ENCODE assay signal across 27 cellular contexts in the genomic region with DNA sequence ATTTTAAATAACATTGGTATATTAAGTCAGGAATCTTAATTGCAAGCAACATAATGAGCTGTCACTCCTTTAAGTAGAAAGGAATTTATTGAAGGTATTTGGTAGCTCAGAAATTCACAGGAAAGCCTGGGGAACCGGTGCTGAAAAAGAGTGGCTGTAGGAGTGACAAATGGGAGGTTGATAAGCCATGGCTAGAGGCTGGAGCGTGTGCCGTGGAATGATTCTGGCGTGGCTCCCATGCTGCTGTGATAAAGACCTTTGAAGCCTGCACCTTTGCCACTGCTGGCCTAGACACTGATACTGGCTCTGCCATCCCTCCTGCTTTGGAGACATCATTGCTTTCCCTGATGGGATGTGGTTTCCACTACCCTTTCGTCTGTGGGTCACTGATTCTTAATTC.
DNase-seq lines count a peak whose midpoint lies in the region; ATAC-seq, FAIRE-seq and TF ChIP-seq lines count a peak whose summit lies in the region.
"Had no signal": no experiment of that assay in that cellular context is flagged by ENCODE, and none has a peak within 500 bp of the region (broad histone marks: within the 10 kb centered on the region; RNA-seq: fewer than 3 reads in every experiment).

No MANE protein-coding gene starts in this region.

- 90% methylated on average over 5 of the region's 5 CpGs; no CpG with 5 or more reads in 1 of the 2 experiments for WGBS in H1 (ENCODE audit: extremely low coverage in 1 of 2, insufficient coverage in 1 of 2, insufficient read length in 1 of 2, insufficient replicate concordance in 2 of 2, low coverage in 1 of 2, low lambda C conversion rate in 2 of 2, missing lambda C conversion rate in 1 of 2), 2 experiments
- WGBS in trophoblast cell (ENCODE audit: extremely low coverage, insufficient coverage, insufficient read length) = no CpG with 5 or more reads among the region's 5 CpGs

- TF ChIP-seq POLR2A in H1 (IDR thresholded peaks at IDR 0.05; ENCODE audit: control extremely low read depth in 1 of 2, low read depth in 2 of 2, low read length in 2 of 2) = no peak

- H4K20me1 ChIP-seq in H1 (replicated peaks in 1 of 2; ENCODE audit: control insufficient read depth in 1 of 2, insufficient read depth in 2 of 2, low read length in 2 of 2) = no peaks in the 10 kb centered on the region
- H4K20me1 ChIP-seq: BLaER1 treated with 17β-estradiol and CSF1 and Interleukin-3, amounts not matched to agents 10 nM and 100 nM had no signal

- H3K27ac ChIP-seq in H1 (ENCODE audit: low read depth, low read length) (no peak overlapping the region), trophoblast cell (ENCODE audit: low read depth, low read length) (no peak overlapping the region)
- H3K27ac ChIP-seq: 22Rv1; BLaER1 treated with 17β-estradiol and CSF1 and Interleukin-3, amounts not matched to agents 10 nM and 100 nM; HL-60; KMS-11; RWPE1 had no signal

- H2BK5ac ChIP-seq in H1 (ENCODE audit: low read depth, low read length) = no peak overlapping the region
- no peak overlapping the region for H2BK5ac ChIP-seq in trophoblast cell (ENCODE audit: low read depth, low read length, poor library complexity)

- H3K14ac ChIP-seq in H1 (ENCODE audit: insufficient read length) (no peak overlapping the region), trophoblast cell (ENCODE audit: low read length) (no peak overlapping the region)

- H4K12ac ChIP-seq in trophoblast cell (ENCODE audit: low read depth, low read length) = no peak overlapping the region

- H3K4ac ChIP-seq in H1 (replicated peaks; ENCODE audit: insufficient read length, low read depth, low read length) (no peak overlapping the region), trophoblast cell (ENCODE audit: low read depth, low read length) (no peak overlapping the region)

- FAIRE-seq in H1 (lab: Jason Lieb, UNC) = no peak
- FAIRE-seq: GM12878 had no signal

- H3K27me3 ChIP-seq in H1 (replicated peaks in 1 of 4; ENCODE audit: control insufficient read depth in 3 of 4, extremely low read depth in 1 of 4, insufficient read depth in 3 of 4, low read length in 3 of 4) (no peaks in the 10 kb centered on the region), trophoblast cell (ENCODE audit: insufficient read depth, low read length) (no peaks in the 10 kb centered on the region)
- H3K27me3 ChIP-seq: BLaER1 treated with 17β-estradiol and CSF1 and Interleukin-3, amounts not matched to agents 10 nM and 100 nM had no signal

- no peak overlapping the region for H3K9ac ChIP-seq in H1 (replicated peaks in 1 of 4; ENCODE audit: extremely low read depth in 1 of 4, low read depth in 3 of 4, low read length in 3 of 4)
- H3K9ac ChIP-seq in trophoblast cell (ENCODE audit: low read length) = no peak overlapping the region
- H3K9ac ChIP-seq: BLaER1 treated with 17β-estradiol and CSF1 and Interleukin-3, amounts not matched to agents 10 nM and 100 nM; KMS-11 had no signal

- H2AFZ ChIP-seq in H1 (ENCODE audit: low read length) (no peak overlapping the region), trophoblast cell (ENCODE audit: insufficient read depth, low read length, poor library complexity) (no peak overlapping the region)

- CTCF ChIA-PET in H1 (lab: Charles Lee; ENCODE audit: partially characterized antibody) = interaction anchor here (0.9 to 1.1 kb wide), 3 partner anchors 12 to 49 kb away, joined by 3 to 5 read pairs (median 3); no protein-coding TSS in a partner anchor

- peak overlapping the region; percentile 26; the same call in 1 of the 2 replicates for H2BK20ac ChIP-seq in H1 (ENCODE audit: low read length)

- no peak for TF ChIP-seq RAD21 in H1 (IDR thresholded peaks at IDR 0.05 in 1 of 2, conservative IDR thresholded peaks at IDR 0.05 in 1 of 2; ENCODE audit: low read depth in 2 of 2, low read length in 2 of 2)

- H3K23ac ChIP-seq in H1 (ENCODE audit: insufficient read length) = no peak overlapping the region
- H3K23ac ChIP-seq in trophoblast cell (ENCODE audit: low read length) = no peak overlapping the region

- H3K36me3 ChIP-seq in H1 (ENCODE audit: control insufficient read depth in 2 of 4, insufficient read depth in 4 of 4, low read length in 3 of 4) = no peaks in the 10 kb centered on the region
- no peaks in the 10 kb centered on the region for H3K36me3 ChIP-seq in trophoblast cell (ENCODE audit: control insufficient read depth in 1 of 2, insufficient read depth in 2 of 2, low read length in 2 of 2)

- peaks cover 2% of the 10 kb centered on the region; the same call in 1 of the 2 replicates for H3K23me2 ChIP-seq in H1 (ENCODE audit: low read depth, low read length)

- H4K8ac ChIP-seq in H1 (ENCODE audit: extremely low read depth, insufficient read depth, low read length) = no peak overlapping the region
- H4K8ac ChIP-seq in trophoblast cell (ENCODE audit: low read depth, low read length) = no peak overlapping the region

- no peak for DNase-seq in Right ventricle myocardium inferior (ENCODE audit: missing footprints)
- no peak for DNase-seq in cardiac septum (ENCODE audit: low spot score)
- DNase-seq in H1 (ENCODE audit: low read depth in 1 of 2, low spot score in 2 of 2) = no peak
- peak; percentile 37 for DNase-seq in left kidney (ENCODE audit: low read depth, low spot score)
- DNase-seq in trophoblast cell = peak in 1 of 2 donors; percentile 44
- no peak for DNase-seq in natural killer cell
- no peak for DNase-seq in activated CD4-positive, alpha-beta T cell treated with anti-CD3 and anti-CD28 coated beads, Interleukin-2, amount 50 U/mL, for 48 hours
- no peak for DNase-seq in NCI-H2227 (lab: John Stamatoyannopoulos, UW; ENCODE audit: unreplicated experiment)
- DNase-seq: ACHN; Calu3; CD4-positive, alpha-beta memory T cell; DMS153; H7; HFFc6; NCI-H1092 treated with DMSO at 0.1 percent for 48 hours; NCI-H1436 treated with DMSO at 0.1 percent for 48 hours; NCI-H1930; NCI-H2227 treated with DMSO at 0.1 percent for 48 hours; NCI-H524; NCI-H774; NK-92 treated with Interleukin-12 subunit alpha and Interleukin-12 subunit beta, amount 100 ng/mL, for 24 hours had no signal

- intact Hi-C loops in Right ventricle myocardium inferior (cut with DNase I) (no loop called here), cardiac septum (cut with DNase I) (no loop called here), natural killer cell (cut with micrococcal nuclease) (no loop called here)

- TF ChIP-seq EP300 in H1 (IDR thresholded peaks at IDR 0.05; ENCODE audit: borderline replicate concordance in 1 of 2, low read depth in 2 of 2, low read length in 2 of 2) = no peak

- no peak overlapping the region for H3K56ac ChIP-seq in H1 (replicated peaks; ENCODE audit: insufficient read length, low read depth, low read length)

- POLR2A ChIA-PET in H1 (lab: Charles Lee; ENCODE audit: partially characterized antibody) = interaction anchor here (0.5 to 0.9 kb wide), 2 partner anchors 61 to 368 kb away, joined by 3 read pairs; no protein-coding TSS in a partner anchor

- peaks cover 2 to 3% of the 10 kb centered on the region in 2 donors for H3K9me3 Mint-ChIP-seq in natural killer cell

- H3K4me1 Mint-ChIP-seq in natural killer cell = no peaks in the 10 kb centered on the region
- H3K4me1 Mint-ChIP-seq: CD4-positive, alpha-beta memory T cell had no signal

- H3K4me2 ChIP-seq in H1 (ENCODE audit: insufficient read depth in 1 of 2, low read depth in 2 of 2, low read length in 2 of 2) = no peak overlapping the region
- no peak overlapping the region for H3K4me2 ChIP-seq in trophoblast cell (ENCODE audit: low read length)
- H3K4me2 ChIP-seq: BLaER1 treated with 17β-estradiol and CSF1 and Interleukin-3, amounts not matched to agents 10 nM and 100 nM; KMS-11 had no signal

- H3K4me3 Mint-ChIP-seq in natural killer cell = no peak overlapping the region
- H3K4me3 Mint-ChIP-seq: CD4-positive, alpha-beta memory T cell; HFFc6 had no signal

- H4K91ac ChIP-seq in H1 (replicated peaks; ENCODE audit: insufficient read length, low read length) (no peak overlapping the region), trophoblast cell (ENCODE audit: low read depth, low read length) (no peak overlapping the region)

- H2AK5ac ChIP-seq in H1 (ENCODE audit: low read depth, low read length) (no peak overlapping the region), trophoblast cell (ENCODE audit: low read length) (peak overlapping the region; percentile 30)

- H3K18ac ChIP-seq in H1 (ENCODE audit: extremely low read depth, low read length) = no peak overlapping the region
- no peak overlapping the region for H3K18ac ChIP-seq in trophoblast cell (ENCODE audit: low read length)

- peak overlapping the region; percentile 38; the same call in 1 of the 2 replicates for H2BK15ac ChIP-seq in H1 (ENCODE audit: low read length)

- no peaks in the 10 kb centered on the region for H3K79me2 ChIP-seq in H1 (ENCODE audit: control insufficient read depth in 1 of 2, insufficient read depth in 2 of 2, low read length in 2 of 2)
- H3K79me2 ChIP-seq in trophoblast cell (ENCODE audit: control insufficient read depth, insufficient read depth, low read length, poor library complexity) = no peaks in the 10 kb centered on the region

- H3K27me3 Mint-ChIP-seq in natural killer cell (ENCODE audit: low read depth in 2 of 2) = peaks cover 0 to 5% of the 10 kb centered on the region in 2 donors
- H3K27me3 Mint-ChIP-seq: CD4-positive, alpha-beta memory T cell had no signal

- TF ChIP-seq CTCF in H1 (IDR thresholded peaks at IDR 0.05; ENCODE audit: control extremely low read depth in 1 of 3, insufficient read depth in 1 of 3, low read depth in 1 of 3, low read length in 3 of 3) (no peak), natural killer cell (IDR thresholded peaks at IDR 0.05) (no peak)

- H3K4me3 ChIP-seq in H1 (ENCODE audit: extremely low read depth in 1 of 4, insufficient read depth in 2 of 4, low read depth in 3 of 4, low read length in 4 of 4) (no peak overlapping the region), trophoblast cell (ENCODE audit: low read depth, low read length) (no peak overlapping the region)
- H3K4me3 ChIP-seq: BLaER1 treated with 17β-estradiol and CSF1 and Interleukin-3, amounts not matched to agents 10 nM and 100 nM; GM12878 had no signal

- H3K9me3 ChIP-seq in H1 (ENCODE audit: insufficient read depth in 2 of 2, low read depth in 1 of 2, low read length in 1 of 2) (peaks cover 0 to 4% of the 10 kb centered on the region in 2 experiments; a peak in 1 of 4 replicates), trophoblast cell (ENCODE audit: insufficient read depth, low read depth, low read length) (no peaks in the 10 kb centered on the region)

- H3K79me1 ChIP-seq in H1 (ENCODE audit: low read depth, low read length) = no peaks in the 10 kb centered on the region
- H3K79me1 ChIP-seq in trophoblast cell (ENCODE audit: low read length) = no peaks in the 10 kb centered on the region

- H3K27ac Mint-ChIP-seq in natural killer cell = no peak overlapping the region
- H3K27ac Mint-ChIP-seq: CD4-positive, alpha-beta memory T cell; HFFc6 had no signal

- peak; percentile 71 for ATAC-seq in Right ventricle myocardium inferior
- ATAC-seq in natural killer cell = no peak
- ATAC-seq: GM12878 had no signal

- H2BK12ac ChIP-seq in H1 (ENCODE audit: low read depth, low read length) (peak overlapping the region; percentile 64; the same call in 1 of the 2 replicates), trophoblast cell (ENCODE audit: low read length) (no peak overlapping the region)

- H2BK120ac ChIP-seq in H1 (replicated peaks; ENCODE audit: low read depth, low read length) = no peak overlapping the region
- H2BK120ac ChIP-seq in trophoblast cell (ENCODE audit: insufficient read depth, low read length, poor library complexity) = no peak overlapping the region

- H3K4me1 ChIP-seq in H1 (replicated peaks in 1 of 4; ENCODE audit: control insufficient read depth in 3 of 4, insufficient read depth in 4 of 4, low read length in 3 of 4) (0 out of 7 replicates have a peak, but pooled peaks cover 0 to 4% (median 0%) of the 10 kb centered on the region in 4 experiments), trophoblast cell (ENCODE audit: control insufficient read depth in 1 of 2, insufficient read depth in 2 of 2, low read length in 2 of 2) (peaks cover 5% of the 10 kb centered on the region in 2 experiments)

- H4K5ac ChIP-seq in H1 (ENCODE audit: insufficient read length, low read depth, low read length) = no peak overlapping the region

- H3K36me3 Mint-ChIP-seq in natural killer cell = no peaks in the 10 kb centered on the region
